ENCODE assay signal across 24 cellular contexts in the genomic region with DNA sequence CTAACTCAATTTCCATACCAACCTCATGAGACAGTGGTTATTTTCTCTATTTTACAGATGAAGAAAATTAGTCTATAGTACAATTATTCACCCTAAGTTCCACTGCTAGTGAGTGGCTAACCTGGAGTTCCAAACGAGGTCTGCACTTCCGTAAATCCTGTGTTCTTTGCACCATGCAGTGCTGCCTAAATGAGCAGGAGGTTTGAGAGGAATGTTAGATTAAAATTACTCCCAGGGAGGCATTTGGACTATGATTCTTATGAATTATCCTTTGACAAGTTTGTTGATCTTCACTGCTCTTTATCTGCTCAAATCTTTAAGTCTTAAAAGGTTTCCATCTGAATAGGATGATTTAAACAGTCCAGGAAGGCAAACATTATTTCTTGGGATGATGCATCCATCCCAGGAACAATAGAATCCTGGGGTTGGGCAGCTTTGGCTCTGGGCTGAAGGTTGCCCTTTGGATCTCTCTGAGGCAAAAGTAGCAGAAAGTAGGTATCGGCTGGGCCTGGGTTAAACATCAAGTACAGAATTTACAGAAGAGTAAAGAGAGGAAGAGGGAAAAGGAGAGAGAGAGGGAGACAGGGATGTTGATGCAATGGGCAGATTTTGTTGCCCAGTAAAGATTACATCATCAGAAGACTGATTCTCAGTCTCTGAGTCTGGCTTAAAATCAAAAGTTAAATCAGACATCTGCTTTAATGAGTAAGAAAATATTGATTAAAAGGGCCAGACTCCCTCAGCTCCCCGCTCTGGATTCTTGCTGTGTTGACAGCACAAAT.
DNase-seq lines count a peak whose midpoint lies in the region; ATAC-seq, FAIRE-seq and TF ChIP-seq lines count a peak whose summit lies in the region.
"Had no signal": no experiment of that assay in that cellular context is flagged by ENCODE, and none has a peak within 500 bp of the region (broad histone marks: within the 10 kb centered on the region; RNA-seq: fewer than 3 reads in every experiment).

No MANE protein-coding gene starts in this region.

- TF ChIP-seq EP300 in SK-N-SH (IDR thresholded peaks at IDR 0.05; ENCODE audit: borderline replicate concordance in 1 of 2, low read depth in 1 of 2, low read length in 1 of 2) = no peak
- no peak for TF ChIP-seq EP300 in HepG2 (IDR thresholded peaks at IDR 0.05; ENCODE audit: low read depth in 2 of 2, low read length in 2 of 2)
- no peak for TF ChIP-seq EP300 in HepG2 (CRISPR knock-in tag; IDR thresholded peaks at IDR 0.05; ENCODE audit: borderline replicate concordance)

- H4K20me1 ChIP-seq in SK-N-SH (ENCODE audit: insufficient read depth) (no peaks in the 10 kb centered on the region), HepG2 (ENCODE audit: insufficient read depth, low read length) (no peaks in the 10 kb centered on the region)

- CTCF ChIA-PET in SK-N-SH (lab: Yijun Ruan, JAX) (interaction anchor here (2.5 kb wide), 1 partner anchor 55 kb away, joined by 9 read pairs; no protein-coding TSS in a partner anchor), HepG2 (lab: Yijun Ruan, JAX; ENCODE audit: low intra/inter-chr PET ratio, low total read pairs) (no interaction called here)
- CTCF ChIA-PET in CD8-positive, alpha-beta T cell (lab: Charles Lee) = no interaction called here

- FAIRE-seq in HepG2 (lab: Jason Lieb, UNC) = no peak
- FAIRE-seq: A204.1, GM12891, small intestine had no signal

- peak overlapping the region in 1 of 2 experiments; percentile 27; a peak in 1 of 4 replicates for H3K27ac ChIP-seq in SK-N-SH (ENCODE audit: low read depth in 2 of 2, low read length in 1 of 2)
- no peak overlapping the region for H3K27ac ChIP-seq in HepG2 (ENCODE audit: extremely low read length, insufficient read depth, low read length)
- no peak overlapping the region for H3K27ac ChIP-seq in CD8-positive, alpha-beta T cell (ENCODE audit: low read depth, low read length)
- H3K27ac ChIP-seq: upper lobe of right lung had no signal

- H3K36me3 ChIP-seq in SK-N-SH (replicated peaks in 1 of 2; ENCODE audit: control insufficient read depth in 1 of 2, insufficient read depth in 2 of 2, low read length in 1 of 2) (no peaks in the 10 kb centered on the region), adipocyte (ENCODE audit: control insufficient read depth, insufficient read depth, low read length, severe bottlenecking) (no peaks in the 10 kb centered on the region), HepG2 (replicated peaks in 1 of 2; ENCODE audit: control insufficient read depth in 1 of 2, insufficient read depth in 2 of 2, low read length in 2 of 2) (no peaks in the 10 kb centered on the region)
- no peaks in the 10 kb centered on the region for H3K36me3 ChIP-seq in CD8-positive, alpha-beta T cell (ENCODE audit: insufficient read depth, low read length)
- H3K36me3 ChIP-seq: upper lobe of right lung had no signal

- no peaks in the 10 kb centered on the region for H3F3A ChIP-seq in SK-N-SH (replicated peaks; ENCODE audit: insufficient read depth)

- 39% methylated on average over 4 of the region's 4 CpGs for WGBS in SK-N-SH (ENCODE audit: low lambda C conversion rate)
- WGBS in HepG2 (ENCODE audit: low lambda C conversion rate) = 4% methylated on average over 4 of the region's 4 CpGs

- no peak overlapping the region for H3K4me2 ChIP-seq in SK-N-SH
- H3K4me2 ChIP-seq in HepG2 (ENCODE audit: low read depth, low read length) = no peak overlapping the region

- DNase-seq in SK-N-SH (no peak), adipocyte (ENCODE audit: low read depth) (peak; percentile 7), HepG2 (ENCODE audit: low spot score) (no peak)
- no peak for DNase-seq in activated naive CD8-positive, alpha-beta T cell treated with anti-CD3 and anti-CD28 coated beads for 36 hours
- no peak for DNase-seq in CD8-positive, alpha-beta T cell
- DNase-seq: activated CD4-positive, alpha-beta T cell treated with anti-CD3 and anti-CD28 coated beads, Interleukin-2, amount 10 ng/mL, durations not matched to agents 7 days and 5 days; aorta; central memory CD4-positive, alpha-beta T cell; DND-41; kidney glomerular epithelial cell; NCI-H1436 treated with DMSO at 0.1 percent for 48 hours; NCI-H2171; small intestine; T-helper 17 cell; upper lobe of right lung had no signal

- TF ChIP-seq RAD21 in SK-N-SH (IDR thresholded peaks at IDR 0.05; ENCODE audit: low read length) (no peak), HepG2 (CRISPR knock-in tag; IDR thresholded peaks at IDR 0.05) (no peak)

- H3K27me3 Mint-ChIP-seq in activated naive CD8-positive, alpha-beta T cell treated with anti-CD3 and anti-CD28 coated beads for 36 hours = peaks cover 20% of the 10 kb centered on the region
- H3K27me3 Mint-ChIP-seq in CD8-positive, alpha-beta T cell (ENCODE audit: low read depth) = peaks cover 8% of the 10 kb centered on the region

- no peaks in the 10 kb centered on the region for H3K79me2 ChIP-seq in SK-N-SH (ENCODE audit: insufficient read depth)
- no peaks in the 10 kb centered on the region for H3K79me2 ChIP-seq in HepG2 (ENCODE audit: insufficient read depth, low read length)

- POLR2A ChIA-PET in SK-N-SH (lab: Yijun Ruan, JAX) (no interaction called here), HepG2 (lab: Yijun Ruan, JAX) (no interaction called here)
- POLR2A ChIA-PET in CD8-positive, alpha-beta T cell (lab: Charles Lee) = no interaction called here

- no peak for TF ChIP-seq POLR2A in HepG2 (IDR thresholded peaks at IDR 0.05; ENCODE audit: insufficient read depth in 1 of 2, low read depth in 2 of 2, low read length in 2 of 2)

- H3K27ac Mint-ChIP-seq in activated naive CD8-positive, alpha-beta T cell treated with anti-CD3 and anti-CD28 coated beads for 36 hours = no peak overlapping the region
- no peak overlapping the region for H3K27ac Mint-ChIP-seq in CD8-positive, alpha-beta T cell
- H3K27ac Mint-ChIP-seq: activated CD4-positive, alpha-beta T cell treated with anti-CD3 and anti-CD28 coated beads, Interleukin-2, amount 10 ng/mL, durations not matched to agents 7 days and 5 days; activated naive CD4-positive, alpha-beta T cell treated with anti-CD3 and anti-CD28 coated beads, Interleukin-2, amount 50 U/mL, for 24 hours; B cell; IgD-negative memory B cell; T-helper 17 cell had no signal

- H3K36me3 Mint-ChIP-seq in activated naive CD8-positive, alpha-beta T cell treated with anti-CD3 and anti-CD28 coated beads for 36 hours = no peaks in the 10 kb centered on the region
- H3K36me3 Mint-ChIP-seq in CD8-positive, alpha-beta T cell = no peaks in the 10 kb centered on the region
- H3K36me3 Mint-ChIP-seq: activated naive CD4-positive, alpha-beta T cell treated with anti-CD3 and anti-CD28 coated beads, Interleukin-2, amount 50 U/mL, for 24 hours; IgD-negative memory B cell had no signal

- no peaks in the 10 kb centered on the region for H3K27me3 ChIP-seq in SK-N-SH (ENCODE audit: insufficient read depth)
- peaks cover 6% of the 10 kb centered on the region for H3K27me3 ChIP-seq in adipocyte (replicated peaks; ENCODE audit: control insufficient read depth, insufficient read depth, low read length)
- H3K27me3 ChIP-seq in HepG2 (ENCODE audit: control insufficient read depth in 1 of 2, insufficient read depth in 2 of 2, low read length in 2 of 2) = no peaks in the 10 kb centered on the region
- no peaks in the 10 kb centered on the region for H3K27me3 ChIP-seq in CD8-positive, alpha-beta T cell (ENCODE audit: insufficient read depth, low read length)
- H3K27me3 ChIP-seq: dorsolateral prefrontal cortex, upper lobe of right lung had no signal

- intact Hi-C loops in HepG2 (cut with micrococcal nuclease; ENCODE audit: unreplicated experiment) = no loop called here
- intact Hi-C loops in CD8-positive, alpha-beta T cell (cut with DNase I, micrococcal nuclease) = no loop called here

- no peaks in the 10 kb centered on the region for H3K9me3 Mint-ChIP-seq in activated naive CD8-positive, alpha-beta T cell treated with anti-CD3 and anti-CD28 coated beads for 36 hours
- peaks cover 2% of the 10 kb centered on the region for H3K9me3 Mint-ChIP-seq in CD8-positive, alpha-beta T cell
- H3K9me3 Mint-ChIP-seq: activated CD4-positive, alpha-beta T cell treated with anti-CD3 and anti-CD28 coated beads, Interleukin-2, amount 10 ng/mL, durations not matched to agents 7 days and 5 days; activated naive CD4-positive, alpha-beta T cell treated with anti-CD3 and anti-CD28 coated beads, Interleukin-2, amount 50 U/mL, for 24 hours; IgD-negative memory B cell had no signal

- TF ChIP-seq CTCF in SK-N-SH (IDR thresholded peaks at IDR 0.05) (no peak), HepG2 (CRISPR knock-in tag; IDR thresholded peaks at IDR 0.05) (no peak)
- TF ChIP-seq CTCF in CD8-positive, alpha-beta T cell (IDR thresholded peaks at IDR 0.05) = no peak

- no peaks in the 10 kb centered on the region for H3K9me2 ChIP-seq in SK-N-SH

- H2AFZ ChIP-seq in SK-N-SH (ENCODE audit: low read depth) = no peak overlapping the region
- H2AFZ ChIP-seq in HepG2 (ENCODE audit: low read length) = no peak overlapping the region

- ATAC-seq in SK-N-SH treated with all-trans-retinoic acid at 6 μM for 48 hours = no peak
- no peak; the same call in 2 of the 3 replicates for ATAC-seq in HepG2
- ATAC-seq in GM21447 (IDR thresholded peaks at IDR 0.05; ENCODE audit: unreplicated experiment) = no peak
- ATAC-seq in CD8-positive, alpha-beta T cell = no peak
- ATAC-seq in GM18520 (IDR thresholded peaks at IDR 0.05; ENCODE audit: unreplicated experiment) = no peak
- ATAC-seq: T-helper 17 cell, upper lobe of right lung had no signal

- H3K4me3 ChIP-seq in SK-N-SH (ENCODE audit: low read depth in 2 of 2, low read length in 1 of 2) (no peak overlapping the region), adipocyte (ENCODE audit: low read length) (no peak overlapping the region), HepG2 (replicated peaks in 1 of 3; ENCODE audit: insufficient read depth in 1 of 3, low read depth in 2 of 3, low read length in 3 of 3) (no peak overlapping the region)
- no peak overlapping the region for H3K4me3 ChIP-seq in CD8-positive, alpha-beta T cell (ENCODE audit: low read depth, low read length)
- H3K4me3 ChIP-seq: dorsolateral prefrontal cortex, upper lobe of right lung had no signal

- no peaks in the 10 kb centered on the region for H3K4me1 ChIP-seq in SK-N-SH (ENCODE audit: control insufficient read depth in 1 of 2, insufficient read depth in 2 of 2, low read depth in 1 of 2, low read length in 1 of 2)
- peaks cover 8% of the 10 kb centered on the region for H3K4me1 ChIP-seq in adipocyte (ENCODE audit: control insufficient read depth, insufficient read depth, low read length)
- peaks cover 16% of the 10 kb centered on the region for H3K4me1 ChIP-seq in HepG2 (ENCODE audit: insufficient read depth, low read length)
- no peaks in the 10 kb centered on the region for H3K4me1 ChIP-seq in CD8-positive, alpha-beta T cell (ENCODE audit: insufficient read depth, low read length)
- H3K4me1 ChIP-seq: upper lobe of right lung had no signal

- H3K4me1 Mint-ChIP-seq in activated naive CD8-positive, alpha-beta T cell treated with anti-CD3 and anti-CD28 coated beads for 36 hours = no peaks in the 10 kb centered on the region
- no peaks in the 10 kb centered on the region for H3K4me1 Mint-ChIP-seq in CD8-positive, alpha-beta T cell (ENCODE audit: low read depth)
- H3K4me1 Mint-ChIP-seq: activated CD4-positive, alpha-beta T cell treated with anti-CD3 and anti-CD28 coated beads, Interleukin-2, amount 10 ng/mL, durations not matched to agents 7 days and 5 days; activated naive CD4-positive, alpha-beta T cell treated with anti-CD3 and anti-CD28 coated beads, Interleukin-2, amount 50 U/mL, for 24 hours; B cell had no signal

- H3K4me3 Mint-ChIP-seq in activated naive CD8-positive, alpha-beta T cell treated with anti-CD3 and anti-CD28 coated beads for 36 hours = no peak overlapping the region
- H3K4me3 Mint-ChIP-seq in CD8-positive, alpha-beta T cell = no peak overlapping the region
- H3K4me3 Mint-ChIP-seq: activated CD4-positive, alpha-beta T cell treated with anti-CD3 and anti-CD28 coated beads, Interleukin-2, amount 10 ng/mL, durations not matched to agents 7 days and 5 days; activated naive CD4-positive, alpha-beta T cell treated with anti-CD3 and anti-CD28 coated beads, Interleukin-2, amount 50 U/mL, for 24 hours; B cell; IgD-negative memory B cell; T-helper 17 cell had no signal

- H3K9ac ChIP-seq in SK-N-SH (no peak overlapping the region), adipocyte (ENCODE audit: low read length) (no peak overlapping the region), HepG2 (ENCODE audit: insufficient read depth, low read depth, low read length) (no peak overlapping the region)

- BruUV-seq in HepG2 (replicated peaks; lab: Mats Ljungman, UMichigan) = no TSS peak

- H3K9me3 ChIP-seq in SK-N-SH (no peaks in the 10 kb centered on the region), adipocyte (ENCODE audit: control insufficient read depth, low read length) (no peaks in the 10 kb centered on the region), HepG2 (ENCODE audit: low read length) (no peaks in the 10 kb centered on the region)
- H3K9me3 ChIP-seq in CD8-positive, alpha-beta T cell (ENCODE audit: low read length) = no peaks in the 10 kb centered on the region
- H3K9me3 ChIP-seq: upper lobe of right lung had no signal

- in situ Hi-C loops in HepG2 (cut with HindIII; ENCODE audit: extremely low pct_ligation_motif_present, low pct_unique_long_range_greater_than_20kb) = no loop called here
